ENCODE assay signal across 15 cellular contexts in genomic region chr4:74423101-74423500, GRCh38. TPM values are rescaled to one million over a fixed set of nuclear protein-coding genes. Genes with fewer than 3 reads are reported as not detected.
DNase-seq lines count a peak whose midpoint lies in the region; ATAC-seq and TF ChIP-seq lines count a peak whose summit lies in the region.
"Had no signal": no experiment of that assay in that cellular context is flagged by ENCODE, and none has a peak within 500 bp of the region (broad histone marks: within the 10 kb centered on the region; RNA-seq: fewer than 3 reads in every experiment).

No MANE protein-coding gene starts in this region.

- no peaks in the 10 kb centered on the region for H3K27me3 Mint-ChIP-seq in MCF 10A (ENCODE audit: insufficient read depth, unreplicated experiment)

- no peak for TF ChIP-seq POLR2A in breast epithelium (IDR thresholded peaks at IDR 0.05)

- H3K4me1 ChIP-seq in breast epithelium (no peaks in the 10 kb centered on the region), right cardiac atrium (ENCODE audit: control insufficient read depth, insufficient read depth, low read length) (no peaks in the 10 kb centered on the region), ascending aorta (no peaks in the 10 kb centered on the region)
- H3K4me1 ChIP-seq: prostate gland had no signal

- POLR2A ChIA-PET in MCF 10A (lab: Yijun Ruan, JAX): interaction anchor here (1.1 to 2.3 kb wide), 7 partner anchors 8 to 28 kb away, joined by 3 to 19 read pairs (median 6); partner anchors contain the start of gene AREG

- CTCF ChIA-PET in MCF 10A (lab: Yijun Ruan, JAX): no interaction called here

- no peaks in the 10 kb centered on the region for H3K36me3 Mint-ChIP-seq in MCF 10A (ENCODE audit: insufficient read depth, unreplicated experiment)

- H3K36me3 ChIP-seq in breast epithelium (no peaks in the 10 kb centered on the region), ascending aorta (no peaks in the 10 kb centered on the region)
- H3K36me3 ChIP-seq: prostate gland had no signal

- intact Hi-C loops in MCF 10A (cut with micrococcal nuclease) (no loop called here), breast epithelium (cut with DNase I; ENCODE audit: low total_unique reads) (no loop called here), right cardiac atrium (cut with DNase I) (no loop called here), dorsolateral prefrontal cortex (cut with DNase I) (no loop called here), ascending aorta (cut with DNase I) (no loop called here)

- H3K4me3 Mint-ChIP-seq in MCF 10A (ENCODE audit: unreplicated experiment): no peak overlapping the region
- H3K4me3 Mint-ChIP-seq: activated T-helper 1 cell treated with anti-CD3 and anti-CD28 coated beads, Interleukin-12 subunit alpha, Interleukin-12 subunit beta, Interleukin-2, Interleukin-4 antibody, amounts not matched to agents 30 ng/mL and 10 ng/mL and 1 ng/mL, durations not matched to agents 14 hours and 24 hours and 36 hours had no signal

- 6% methylated on average over 1 of the region's 1 CpG for WGBS in right cardiac atrium

- no TSS peak for BruUV-seq in MCF 10A (replicated peaks; lab: Mats Ljungman, UMichigan)

- H3K9me3 ChIP-seq in breast epithelium (no peaks in the 10 kb centered on the region), right cardiac atrium (ENCODE audit: control insufficient read depth, low read length) (no peaks in the 10 kb centered on the region), ascending aorta (no peaks in the 10 kb centered on the region)
- H3K9me3 ChIP-seq: prostate gland had no signal

- ATAC-seq in right cardiac atrium: peak; percentile 97 to 98
- no peak for ATAC-seq in GM21619 (IDR thresholded peaks at IDR 0.05; ENCODE audit: unreplicated experiment)
- ATAC-seq: SK-N-SH treated with all-trans-retinoic acid at 6 μM for 48 hours had no signal

- H3K4me3 ChIP-seq in breast epithelium: no peak overlapping the region
- H3K4me3 ChIP-seq in choroid plexus epithelial cell (ENCODE audit: low read depth, low read length): no peak overlapping the region
- no peak overlapping the region for H3K4me3 ChIP-seq in right cardiac atrium (ENCODE audit: low read length)
- H3K4me3 ChIP-seq in dorsolateral prefrontal cortex: no peak overlapping the region
- H3K4me3 ChIP-seq in ascending aorta: no peak overlapping the region
- H3K4me3 ChIP-seq: prostate gland had no signal

- TF ChIP-seq CTCF in MCF 10A (IDR thresholded peaks at IDR 0.05; ENCODE audit: unreplicated experiment) (no peak), breast epithelium (IDR thresholded peaks at IDR 0.05) (no peak), choroid plexus epithelial cell (conservative IDR thresholded peaks at IDR 0.05; ENCODE audit: low read depth, low read length) (no peak), dorsolateral prefrontal cortex (IDR thresholded peaks at IDR 0.05 in 54 of 56, conservative IDR thresholded peaks at IDR 0.05 in 2 of 56; ENCODE audit: low read depth in 1 of 56, partially characterized antibody in 56 of 56) (no peak), ascending aorta (IDR thresholded peaks at IDR 0.05) (no peak)

- no peaks in the 10 kb centered on the region for H3K27me3 ChIP-seq in breast epithelium
- H3K27me3 ChIP-seq in right cardiac atrium (ENCODE audit: control insufficient read depth, insufficient read depth): no peaks in the 10 kb centered on the region
- peaks cover 0 to 4% (median 0%) of the 10 kb centered on the region in 45 donors for H3K27me3 ChIP-seq in dorsolateral prefrontal cortex
- no peaks in the 10 kb centered on the region for H3K27me3 ChIP-seq in ascending aorta

- H3K9me3 Mint-ChIP-seq in MCF 10A (ENCODE audit: unreplicated experiment): no peaks in the 10 kb centered on the region
- H3K9me3 Mint-ChIP-seq: activated T-helper 1 cell treated with anti-CD3 and anti-CD28 coated beads, Interleukin-12 subunit alpha, Interleukin-12 subunit beta, Interleukin-2, Interleukin-4 antibody, amounts not matched to agents 30 ng/mL and 10 ng/mL and 1 ng/mL, durations not matched to agents 14 hours and 24 hours and 36 hours had no signal

- no peak overlapping the region for H3K27ac ChIP-seq in breast epithelium
- H3K27ac ChIP-seq in right cardiac atrium (ENCODE audit: low read length): no peak overlapping the region
- H3K27ac ChIP-seq in dorsolateral prefrontal cortex: no peak overlapping the region
- no peak overlapping the region for H3K27ac ChIP-seq in ascending aorta
- H3K27ac ChIP-seq: prostate gland had no signal

- peaks cover 48% of the 10 kb centered on the region for H3K4me1 Mint-ChIP-seq in MCF 10A (ENCODE audit: insufficient read depth, unreplicated experiment)

- peak overlapping the region; percentile 7 for H3K27ac Mint-ChIP-seq in MCF 10A (ENCODE audit: low read depth, unreplicated experiment)
- H3K27ac Mint-ChIP-seq: activated T-helper 1 cell treated with anti-CD3 and anti-CD28 coated beads, Interleukin-12 subunit alpha, Interleukin-12 subunit beta, Interleukin-2, Interleukin-4 antibody, amounts not matched to agents 30 ng/mL and 10 ng/mL and 1 ng/mL, durations not matched to agents 14 hours and 24 hours and 36 hours had no signal

- DNase-seq in MCF 10A (ENCODE audit: unreplicated experiment) (no peak), breast epithelium (ENCODE audit: low spot score in 2 of 2) (no peak), choroid plexus epithelial cell (ENCODE audit: low read depth) (peak; percentile 76), right cardiac atrium (peak; percentile 63 to 82 (median 76)), dorsolateral prefrontal cortex (no peak), Ammon's horn (ENCODE audit: low spot score) (no peak), ascending aorta (ENCODE audit: low spot score in 2 of 2) (no peak)
- DNase-seq: activated CD4-positive, alpha-beta T cell treated with anti-CD3 and anti-CD28 coated beads for 1 hour; NCI-H187; substantia nigra had no signal

RNA-seq across cellular contexts. Expression of gene AREG, which starts 21.8 kb away (rescaled TPM):
- total RNA-seq in MCF 10A (2022) (1,402 and 1,878 TPM in 2 replicates), breast epithelium (10 to 100 TPM in 2 of 3 donors, 1 to 10 TPM in 1; 3.4 to 89.1 (median 46.2) TPM), right cardiac atrium (1 to 10 TPM; 2.7 to 7.3 (median 3.7) TPM), dorsolateral prefrontal cortex (1 to 10 TPM in 2 of 120 experiments, under 1 TPM in 11, not detected in 107; 0.41 to 1.8 (median 0.79) TPM), ascending aorta (4.0 TPM)
- 11.3 TPM for polyA plus RNA-seq in right cardiac atrium
- total RNA-seq: A172 had no signal

RNA-seq across cellular contexts. Expression of gene EREG, which starts 58.2 kb away (rescaled TPM):
- total RNA-seq in MCF 10A (2022) (28.3 and 34.0 TPM in 2 replicates), breast epithelium (1 to 10 TPM in 2 of 3 donors, under 1 TPM in 1; 0.80 to 7.6 (median 3.3) TPM), right cardiac atrium (under 1 TPM; 0.08 to 0.26 (median 0.16) TPM), dorsolateral prefrontal cortex (1 to 10 TPM in 2 of 120 experiments, under 1 TPM in 26, not detected in 92; 0.06 to 1.4 (median 0.25) TPM), ascending aorta (not detected)
- 0.29 TPM for polyA plus RNA-seq in right cardiac atrium
- total RNA-seq: A172; activated T-helper 1 cell treated with anti-CD3 and anti-CD28 coated beads, Interleukin-12 subunit alpha, Interleukin-12 subunit beta, Interleukin-2, Interleukin-4 antibody, amounts not matched to agents 30 ng/mL and 10 ng/mL and 1 ng/mL, durations not matched to agents 14 hours and 24 hours and 36 hours had no signal

Comparison
In these comparisons a context has a peak if more than half of its experiments do, and no peak if none do; other contexts are left out.
1. RNA of gene AREG, which starts 21.8 kb away (total RNA-seq): 1,402 to 1,878 TPM in MCF 10A; 3.4 to 89.1 TPM in breast epithelium, 2.7 to 7.3 TPM in right cardiac atrium, 4.0 TPM in ascending aorta (single experiment) and 0.41 to 1.8 TPM in dorsolateral prefrontal cortex; every median in the first group is over 10 times any median in the second.
2. DNase-seq: peak in choroid plexus epithelial cell (single experiment) and right cardiac atrium (3 of 3); none in MCF 10A (single experiment), breast epithelium (0 of 2), dorsolateral prefrontal cortex (0 of 10), Ammon's horn (single experiment) and ascending aorta (0 of 2).